In the genomic region with DNA sequence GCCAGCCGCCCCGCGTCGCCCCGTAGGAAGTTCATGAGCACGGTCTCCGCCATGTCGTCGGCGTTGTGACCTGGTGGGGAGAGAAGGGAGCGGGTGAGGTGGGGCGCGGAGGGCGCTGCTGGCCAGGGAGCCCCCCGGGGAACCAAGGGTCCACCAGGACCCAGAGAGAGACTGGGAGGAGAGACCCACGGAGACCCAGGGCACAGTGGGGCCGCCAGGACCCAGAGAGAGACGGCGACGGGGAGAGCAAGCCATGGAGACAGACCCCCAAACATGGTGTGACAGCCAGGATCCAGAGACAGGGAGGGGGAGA, we compare ENCODE assay signal across 26 cellular contexts. TPM values are rescaled to one million over a fixed set of nuclear protein-coding genes. Genes with fewer than 3 reads are reported as not detected.
DNase-seq lines count a peak whose midpoint lies in the region; ATAC-seq and TF ChIP-seq lines count a peak whose summit lies in the region.
"Had no signal": no experiment of that assay in that cellular context is flagged by ENCODE, and none has a peak within 500 bp of the region (broad histone marks: within the 10 kb centered on the region; RNA-seq: fewer than 3 reads in every experiment).

No MANE protein-coding gene starts in this region.

- no peaks in the 10 kb centered on the region for H3K27me3 Mint-ChIP-seq in activated CD4-positive, alpha-beta memory T cell treated with anti-CD3 and anti-CD28 coated beads for 36 hours
- H3K27me3 Mint-ChIP-seq in activated CD4-positive, alpha-beta memory T cell treated with anti-CD3 and anti-CD28 coated beads, Interleukin-2, amount 10 ng/mL, durations not matched to agents 7 days and 5 days = no peaks in the 10 kb centered on the region
- H3K27me3 Mint-ChIP-seq in CD14-positive monocyte (ENCODE audit: low read depth in 3 of 3) = peaks cover 1 to 5% (median 3%) of the 10 kb centered on the region in 3 donors
- H3K27me3 Mint-ChIP-seq in activated naive CD8-positive, alpha-beta T cell = no peaks in the 10 kb centered on the region
- no peaks in the 10 kb centered on the region for H3K27me3 Mint-ChIP-seq in naive thymus-derived CD8-positive, alpha-beta T cell
- H3K27me3 Mint-ChIP-seq: CD8-positive, alpha-beta memory T cell had no signal

- H3K4me3 Mint-ChIP-seq in activated CD4-positive, alpha-beta memory T cell treated with anti-CD3 and anti-CD28 coated beads for 36 hours = peak overlapping the region; percentile 36
- no peak overlapping the region for H3K4me3 Mint-ChIP-seq in activated CD4-positive, alpha-beta memory T cell treated with anti-CD3 and anti-CD28 coated beads, Interleukin-2, amount 10 ng/mL, durations not matched to agents 7 days and 5 days
- H3K4me3 Mint-ChIP-seq in CD14-positive monocyte = peak overlapping the region; percentile 61 to 75
- peak overlapping the region; percentile 27 for H3K4me3 Mint-ChIP-seq in activated naive CD8-positive, alpha-beta T cell
- H3K4me3 Mint-ChIP-seq in naive thymus-derived CD8-positive, alpha-beta T cell = peak overlapping the region in 9 of 10 donors; percentile 22 to 67 (median 55)
- H3K4me3 Mint-ChIP-seq: nephron progenitor cell had no signal

- intact Hi-C loops in activated CD4-positive, alpha-beta memory T cell treated with anti-CD3 and anti-CD28 coated beads for 36 hours (cut with micrococcal nuclease) = no loop called here
- intact Hi-C loops in CD14-positive monocyte (cut with micrococcal nuclease) = no loop called here

- POLR2A ChIA-PET in activated CD4-positive, alpha-beta memory T cell treated with anti-CD3 and anti-CD28 coated beads for 36 hours (lab: Charles Lee) = no interaction called here
- POLR2A ChIA-PET in activated CD4-positive, alpha-beta memory T cell treated with anti-CD3 and anti-CD28 coated beads, Interleukin-2, amount 10 ng/mL, durations not matched to agents 7 days and 5 days (lab: Charles Lee) = no interaction called here
- POLR2A ChIA-PET in naive thymus-derived CD8-positive, alpha-beta T cell (lab: Charles Lee) = no interaction called here

- H3K36me3 Mint-ChIP-seq in activated CD4-positive, alpha-beta memory T cell treated with anti-CD3 and anti-CD28 coated beads for 36 hours = peaks cover 23% of the 10 kb centered on the region
- H3K36me3 Mint-ChIP-seq in activated CD4-positive, alpha-beta memory T cell treated with anti-CD3 and anti-CD28 coated beads, Interleukin-2, amount 10 ng/mL, durations not matched to agents 7 days and 5 days (ENCODE audit: low read depth) = peaks cover 29% of the 10 kb centered on the region
- H3K36me3 Mint-ChIP-seq in CD14-positive monocyte = peaks cover 40 to 65% of the 10 kb centered on the region in 2 donors
- H3K36me3 Mint-ChIP-seq in activated naive CD8-positive, alpha-beta T cell = peaks cover 11% of the 10 kb centered on the region
- H3K36me3 Mint-ChIP-seq in naive thymus-derived CD8-positive, alpha-beta T cell = peaks cover 0 to 57% (median 6%) of the 10 kb centered on the region in 3 donors

- H3K27ac Mint-ChIP-seq in activated CD4-positive, alpha-beta memory T cell treated with anti-CD3 and anti-CD28 coated beads for 36 hours = no peak overlapping the region
- no peak overlapping the region for H3K27ac Mint-ChIP-seq in activated CD4-positive, alpha-beta memory T cell treated with anti-CD3 and anti-CD28 coated beads, Interleukin-2, amount 10 ng/mL, durations not matched to agents 7 days and 5 days
- peak overlapping the region in 4 of 7 donors; percentile 26 to 70 (median 39) for H3K27ac Mint-ChIP-seq in CD14-positive monocyte
- H3K27ac Mint-ChIP-seq in activated naive CD8-positive, alpha-beta T cell = no peak overlapping the region
- peak overlapping the region in 8 of 10 donors; percentile 35 to 92 (median 84) for H3K27ac Mint-ChIP-seq in naive thymus-derived CD8-positive, alpha-beta T cell
- H3K27ac Mint-ChIP-seq: nephron progenitor cell had no signal

- peaks cover 22% of the 10 kb centered on the region for H3K4me1 Mint-ChIP-seq in activated CD4-positive, alpha-beta memory T cell treated with anti-CD3 and anti-CD28 coated beads for 36 hours (ENCODE audit: low read depth)
- H3K4me1 Mint-ChIP-seq in activated CD4-positive, alpha-beta memory T cell treated with anti-CD3 and anti-CD28 coated beads, Interleukin-2, amount 10 ng/mL, durations not matched to agents 7 days and 5 days = peaks cover 22% of the 10 kb centered on the region
- peaks cover 23% of the 10 kb centered on the region for H3K4me1 Mint-ChIP-seq in CD14-positive monocyte
- H3K4me1 Mint-ChIP-seq in activated naive CD8-positive, alpha-beta T cell (ENCODE audit: low read depth) = peaks cover 43% of the 10 kb centered on the region
- H3K4me1 Mint-ChIP-seq in naive thymus-derived CD8-positive, alpha-beta T cell = peaks cover 16 to 54% (median 40%) of the 10 kb centered on the region in 4 donors

- CTCF ChIA-PET in activated CD4-positive, alpha-beta memory T cell treated with anti-CD3 and anti-CD28 coated beads for 36 hours (lab: Charles Lee) = no interaction called here
- CTCF ChIA-PET in activated CD4-positive, alpha-beta memory T cell treated with anti-CD3 and anti-CD28 coated beads, Interleukin-2, amount 10 ng/mL, durations not matched to agents 7 days and 5 days (lab: Charles Lee) = no interaction called here

- no peak for ATAC-seq in naive thymus-derived CD8-positive, alpha-beta T cell
- ATAC-seq: SK-N-SH treated with all-trans-retinoic acid at 6 μM for 48 hours had no signal

- no peak for TF ChIP-seq CTCF in CD14-positive monocyte (IDR thresholded peaks at IDR 0.05)

- no peak for DNase-seq in activated CD4-positive, alpha-beta memory T cell treated with anti-CD3 and anti-CD28 coated beads for 36 hours
- DNase-seq in activated CD4-positive, alpha-beta memory T cell treated with anti-CD3 and anti-CD28 coated beads, Interleukin-2, amount 10 ng/mL, durations not matched to agents 7 days and 5 days = no peak
- no peak for DNase-seq in CD14-positive monocyte (ENCODE audit: low spot score)
- DNase-seq in naive thymus-derived CD8-positive, alpha-beta T cell = no peak
- DNase-seq in NCI-H526 treated with DMSO at 0.1 percent for 48 hours (lab: John Stamatoyannopoulos, UW) = no peak
- DNase-seq in DMS114 treated with DMSO at 0.1 percent for 48 hours (lab: John Stamatoyannopoulos, UW; ENCODE audit: unreplicated experiment) = no peak
- no peak for DNase-seq in NCI-H128 (lab: John Stamatoyannopoulos, UW; ENCODE audit: unreplicated experiment)
- DNase-seq: activated T-cell treated with anti-CD3 and anti-CD28 coated beads for 4 hours, cerebellar nuclear complex, GDM1, KBM-7, MG63, midbrain, NCI-H1417, NCI-H2081 treated with DMSO at 0.1 percent for 48 hours, NCI-H446, nephron progenitor cell, substantia nigra had no signal

- no peaks in the 10 kb centered on the region for H3K9me3 Mint-ChIP-seq in activated CD4-positive, alpha-beta memory T cell treated with anti-CD3 and anti-CD28 coated beads for 36 hours
- no peaks in the 10 kb centered on the region for H3K9me3 Mint-ChIP-seq in activated CD4-positive, alpha-beta memory T cell treated with anti-CD3 and anti-CD28 coated beads, Interleukin-2, amount 10 ng/mL, durations not matched to agents 7 days and 5 days
- H3K9me3 Mint-ChIP-seq in CD14-positive monocyte = peaks cover 0 to 3% (median 0%) of the 10 kb centered on the region in 7 donors
- H3K9me3 Mint-ChIP-seq in activated naive CD8-positive, alpha-beta T cell (ENCODE audit: low read depth) = no peaks in the 10 kb centered on the region
- no peaks in the 10 kb centered on the region for H3K9me3 Mint-ChIP-seq in naive thymus-derived CD8-positive, alpha-beta T cell
- H3K9me3 Mint-ChIP-seq: activated naive CD4-positive, alpha-beta T cell treated with anti-CD3 and anti-CD28 coated beads, Interleukin-2, amount 50 U/mL, for 72 hours; CD8-positive, alpha-beta memory T cell; nephron progenitor cell had no signal

RNA-seq across cellular contexts. Expression of a gene that starts 9.2 kb away (rescaled TPM):
- total RNA-seq in activated CD4-positive, alpha-beta memory T cell treated with anti-CD3 and anti-CD28 coated beads for 36 hours = 1 to 10 TPM; 8.8 to 9.8 TPM
- 1 to 10 TPM; 9.0 to 9.4 TPM for total RNA-seq in activated CD4-positive, alpha-beta memory T cell treated with anti-CD3 and anti-CD28 coated beads, Interleukin-2, amount 10 ng/mL, durations not matched to agents 7 days and 5 days
- 1 to 10 TPM in 1 of 2 donors, under 1 TPM in 1; 0.75 to 3.0 TPM for polyA plus RNA-seq in CD14-positive monocyte
- 10 to 100 TPM in 1 of 2 experiments, 1 to 10 TPM in 1; 10.0 to 10.3 TPM for total RNA-seq in naive thymus-derived CD8-positive, alpha-beta T cell
- 1 to 10 TPM; 2.4 to 9.3 (median 5.4) TPM for polyA plus RNA-seq in naive thymus-derived CD8-positive, alpha-beta T cell

RNA-seq across cellular contexts. Expression of a gene that starts 16.3 kb away (rescaled TPM):
- under 1 TPM; 0.61 to 0.76 TPM for total RNA-seq in activated CD4-positive, alpha-beta memory T cell treated with anti-CD3 and anti-CD28 coated beads for 36 hours
- under 1 TPM in 1 of 2 experiments, not detected in 1; 0.20 TPM for total RNA-seq in activated CD4-positive, alpha-beta memory T cell treated with anti-CD3 and anti-CD28 coated beads, Interleukin-2, amount 10 ng/mL, durations not matched to agents 7 days and 5 days
- not detected for polyA plus RNA-seq in CD14-positive monocyte
- total RNA-seq in naive thymus-derived CD8-positive, alpha-beta T cell = 1 to 10 TPM; 1.1 to 1.5 TPM
- polyA plus RNA-seq in naive thymus-derived CD8-positive, alpha-beta T cell = not detected
- total RNA-seq: A172, HT-29, liver, urinary bladder had no signal
- polyA plus RNA-seq: CD8-positive, alpha-beta memory T cell had no signal

RNA-seq across cellular contexts. Expression of a gene that starts 25.7 kb away (rescaled TPM):
- 1 to 10 TPM; 1.3 to 1.4 TPM for total RNA-seq in activated CD4-positive, alpha-beta memory T cell treated with anti-CD3 and anti-CD28 coated beads for 36 hours
- 1 to 10 TPM; 1.1 to 1.7 TPM for total RNA-seq in activated CD4-positive, alpha-beta memory T cell treated with anti-CD3 and anti-CD28 coated beads, Interleukin-2, amount 10 ng/mL, durations not matched to agents 7 days and 5 days
- 100 to 1,000 TPM in 1 of 2 donors, 10 to 100 TPM in 1; 87.5 to 133 TPM for polyA plus RNA-seq in CD14-positive monocyte
- 1 to 10 TPM; 1.3 to 2.4 TPM for total RNA-seq in naive thymus-derived CD8-positive, alpha-beta T cell
- polyA plus RNA-seq in naive thymus-derived CD8-positive, alpha-beta T cell = 1 to 10 TPM in 1 of 3 donors, under 1 TPM in 2; 0.32 to 1.5 (median 0.83) TPM
- total RNA-seq: A172, HT-29 had no signal

RNA-seq across cellular contexts. Expression of a gene that starts 34.1 kb away (rescaled TPM):
- total RNA-seq in activated CD4-positive, alpha-beta memory T cell treated with anti-CD3 and anti-CD28 coated beads for 36 hours = not detected
- not detected for total RNA-seq in activated CD4-positive, alpha-beta memory T cell treated with anti-CD3 and anti-CD28 coated beads, Interleukin-2, amount 10 ng/mL, durations not matched to agents 7 days and 5 days
- polyA plus RNA-seq in CD14-positive monocyte = not detected
- not detected for total RNA-seq in naive thymus-derived CD8-positive, alpha-beta T cell
- polyA plus RNA-seq in naive thymus-derived CD8-positive, alpha-beta T cell = not detected
- total RNA-seq: A172; activated naive CD4-positive, alpha-beta T cell treated with anti-CD3 and anti-CD28 coated beads, Interleukin-2, amount 50 U/mL, for 72 hours; CD8-positive, alpha-beta memory T cell; HT-29; liver; urinary bladder had no signal
- polyA plus RNA-seq: CD8-positive, alpha-beta memory T cell; liver had no signal

RNA-seq across cellular contexts. Expression of a gene that starts 43.1 kb away (rescaled TPM):
- total RNA-seq in activated CD4-positive, alpha-beta memory T cell treated with anti-CD3 and anti-CD28 coated beads for 36 hours = not detected
- total RNA-seq in activated CD4-positive, alpha-beta memory T cell treated with anti-CD3 and anti-CD28 coated beads, Interleukin-2, amount 10 ng/mL, durations not matched to agents 7 days and 5 days = not detected
- polyA plus RNA-seq in CD14-positive monocyte = 10 to 100 TPM; 71.8 to 93.3 TPM
- not detected for total RNA-seq in naive thymus-derived CD8-positive, alpha-beta T cell
- under 1 TPM in 1 of 3 donors, not detected in 2; 0.68 TPM for polyA plus RNA-seq in naive thymus-derived CD8-positive, alpha-beta T cell
- total RNA-seq: A172, HT-29 had no signal

Comparison
In these comparisons a context has a peak if more than half of its experiments do, and no peak if none do; other contexts are left out.
1. H3K27ac Mint-ChIP-seq: peak in CD14-positive monocyte (4 of 7) and naive thymus-derived CD8-positive, alpha-beta T cell (8 of 10); none in activated CD4-positive, alpha-beta memory T cell treated with anti-CD3 and anti-CD28 coated beads for 36 hours (single experiment), activated CD4-positive, alpha-beta memory T cell treated with anti-CD3 and anti-CD28 coated beads, Interleukin-2, amount 10 ng/mL, durations not matched to agents 7 days and 5 days (single experiment) and activated naive CD8-positive, alpha-beta T cell (single experiment).